Comparison of ENCODE assay signal across 11 cellular contexts in genomic region chr22:45978275-45978713, GRCh38. TPM values are rescaled to one million over a fixed set of nuclear protein-coding genes. Genes with fewer than 3 reads are reported as not detected.
A peak's percentile ranks its signal among the peaks of the same experiment; 100 is the strongest.
DNase-seq lines count a peak whose midpoint lies in the region; ATAC-seq and TF ChIP-seq lines count a peak whose summit lies in the region.
"Had no signal": no experiment of that assay in that cellular context is flagged by ENCODE, and none has a peak within 500 bp of the region (broad histone marks: within the 10 kb centered on the region; RNA-seq: fewer than 3 reads in every experiment).

No MANE protein-coding gene starts in this region.

- no peak for TF ChIP-seq CTCF in left lung (IDR thresholded peaks at IDR 0.05)
- TF ChIP-seq CTCF in stomach (IDR thresholded peaks at IDR 0.05): no peak

- no peak overlapping the region for H3K9ac ChIP-seq in SK-N-MC (ENCODE audit: insufficient read length)

- ATAC-seq in left lung: no peak
- ATAC-seq in HG02885 (IDR thresholded peaks at IDR 0.05; ENCODE audit: poor library complexity, unreplicated experiment): no peak

- H3K27me3 ChIP-seq in left lung (peaks cover 41 to 56% of the 10 kb centered on the region in 2 donors), stomach (peaks cover 22 to 59% (median 52%) of the 10 kb centered on the region in 3 donors)

- H3K4me3 ChIP-seq in SK-N-MC (peak overlapping the region; percentile 81), left lung (peak overlapping the region; percentile 50 to 55), stomach (peak overlapping the region; percentile 56 to 77 (median 64))

- no peak for TF ChIP-seq POLR2A in stomach (IDR thresholded peaks at IDR 0.05)

- no peak for TF ChIP-seq EP300 in stomach (IDR thresholded peaks at IDR 0.05)

- DNase-seq in DMS79 (lab: John Stamatoyannopoulos, UW) (peak; percentile 39), DMS79 treated with DMSO at 0.1 percent for 48 hours (lab: John Stamatoyannopoulos, UW) (no peak), SK-N-MC (ENCODE audit: low read depth, low spot score) (no peak), left lung (no peak), stomach (no peak), NCI-H1930 (lab: John Stamatoyannopoulos, UW) (no peak), NCI-H187 (lab: John Stamatoyannopoulos, UW) (no peak)
- DNase-seq: 8988T, SHP77 treated with DMSO at 0.1 percent for 48 hours had no signal

- H3K9me3 ChIP-seq in SK-N-MC (ENCODE audit: low read depth, low read length): no peaks in the 10 kb centered on the region
- no peaks in the 10 kb centered on the region for H3K9me3 ChIP-seq in left lung
- no peaks in the 10 kb centered on the region for H3K9me3 ChIP-seq in stomach

- intact Hi-C loops in left lung (cut with DNase I) (no loop called here), stomach (cut with DNase I; ENCODE audit: low total_unique reads) (no loop called here)

- 1 to 4% (median 3%) methylated on average over 17 to 26 of the region's 26 CpGs for WGBS in stomach, 5 donors

- H3K36me3 ChIP-seq in SK-N-MC (ENCODE audit: insufficient read depth, low read length): no peaks in the 10 kb centered on the region
- no peaks in the 10 kb centered on the region for H3K36me3 ChIP-seq in left lung
- H3K36me3 ChIP-seq in stomach: no peaks in the 10 kb centered on the region

- H3K4me1 ChIP-seq in left lung (peaks cover 9 to 40% of the 10 kb centered on the region in 2 donors), stomach (peaks cover 36 to 50% (median 42%) of the 10 kb centered on the region in 4 donors)

- H3K27ac ChIP-seq in SK-N-MC (no peak overlapping the region), left lung (no peak overlapping the region), stomach (no peak overlapping the region)

RNA-seq across cellular contexts. Expression of gene WNT7B, which starts 1.3 kb away (rescaled TPM):
- total RNA-seq in left lung: 10 to 100 TPM in 1 of 2 donors, 1 to 10 TPM in 1; 7.2 to 11.4 TPM
- total RNA-seq in stomach: not detected
- 1 to 10 TPM in 1 of 3 donors, under 1 TPM in 1, not detected in 1; 0.06 to 2.0 TPM for polyA plus RNA-seq in stomach
- total RNA-seq: myocyte had no signal

Comparison
In these comparisons a context has a peak if more than half of its experiments do, and no peak if none do; other contexts are left out.
1. RNA of gene WNT7B, which starts 1.3 kb away (total RNA-seq): 7.2 to 11.4 TPM in left lung; not detected in stomach; every median in the first group is over 4 times any median in the second.
2. Peak in every context shown above with its lines, with median percentiles within 50 percentile points of each other: H3K4me3 ChIP-seq.